ENCODE assay signal across 1 cellular context in the genomic region with DNA sequence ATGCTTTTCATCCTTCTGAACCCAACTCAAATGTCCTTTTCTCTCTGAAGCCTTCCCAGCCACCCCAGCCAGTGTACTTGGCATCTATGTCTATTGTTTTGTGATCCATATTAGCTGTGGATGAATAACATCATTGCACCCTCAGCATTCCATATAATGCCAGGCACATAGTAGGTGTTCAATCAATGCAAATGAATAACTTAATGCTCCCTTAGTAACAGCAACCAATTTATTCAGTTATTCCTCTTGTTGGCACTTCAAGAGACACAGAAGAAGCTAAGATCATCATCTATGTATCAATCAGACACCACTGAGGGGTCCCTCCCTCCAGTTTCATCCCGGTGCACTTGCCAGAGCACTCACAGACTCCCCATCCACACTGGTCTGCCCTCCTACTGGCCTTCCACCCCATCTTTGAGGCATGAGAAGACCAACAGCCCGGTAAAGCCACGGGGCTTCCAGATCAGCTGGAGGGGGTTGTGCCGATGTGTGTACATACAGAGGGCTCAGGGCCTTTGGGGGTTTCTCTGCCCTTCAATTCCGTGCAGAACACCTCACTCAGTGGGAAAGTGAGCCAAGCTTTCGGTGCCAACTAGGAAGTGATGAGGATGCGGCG.
TF ChIP-seq lines count a peak whose summit lies in the region.

No MANE protein-coding gene starts in this region.

TF ChIP-seq in K562, 482 proteins besides CTCF, POLR2A, EP300 and RAD21 (continues in another document):
- TF ChIP-seq, protein P1, sequence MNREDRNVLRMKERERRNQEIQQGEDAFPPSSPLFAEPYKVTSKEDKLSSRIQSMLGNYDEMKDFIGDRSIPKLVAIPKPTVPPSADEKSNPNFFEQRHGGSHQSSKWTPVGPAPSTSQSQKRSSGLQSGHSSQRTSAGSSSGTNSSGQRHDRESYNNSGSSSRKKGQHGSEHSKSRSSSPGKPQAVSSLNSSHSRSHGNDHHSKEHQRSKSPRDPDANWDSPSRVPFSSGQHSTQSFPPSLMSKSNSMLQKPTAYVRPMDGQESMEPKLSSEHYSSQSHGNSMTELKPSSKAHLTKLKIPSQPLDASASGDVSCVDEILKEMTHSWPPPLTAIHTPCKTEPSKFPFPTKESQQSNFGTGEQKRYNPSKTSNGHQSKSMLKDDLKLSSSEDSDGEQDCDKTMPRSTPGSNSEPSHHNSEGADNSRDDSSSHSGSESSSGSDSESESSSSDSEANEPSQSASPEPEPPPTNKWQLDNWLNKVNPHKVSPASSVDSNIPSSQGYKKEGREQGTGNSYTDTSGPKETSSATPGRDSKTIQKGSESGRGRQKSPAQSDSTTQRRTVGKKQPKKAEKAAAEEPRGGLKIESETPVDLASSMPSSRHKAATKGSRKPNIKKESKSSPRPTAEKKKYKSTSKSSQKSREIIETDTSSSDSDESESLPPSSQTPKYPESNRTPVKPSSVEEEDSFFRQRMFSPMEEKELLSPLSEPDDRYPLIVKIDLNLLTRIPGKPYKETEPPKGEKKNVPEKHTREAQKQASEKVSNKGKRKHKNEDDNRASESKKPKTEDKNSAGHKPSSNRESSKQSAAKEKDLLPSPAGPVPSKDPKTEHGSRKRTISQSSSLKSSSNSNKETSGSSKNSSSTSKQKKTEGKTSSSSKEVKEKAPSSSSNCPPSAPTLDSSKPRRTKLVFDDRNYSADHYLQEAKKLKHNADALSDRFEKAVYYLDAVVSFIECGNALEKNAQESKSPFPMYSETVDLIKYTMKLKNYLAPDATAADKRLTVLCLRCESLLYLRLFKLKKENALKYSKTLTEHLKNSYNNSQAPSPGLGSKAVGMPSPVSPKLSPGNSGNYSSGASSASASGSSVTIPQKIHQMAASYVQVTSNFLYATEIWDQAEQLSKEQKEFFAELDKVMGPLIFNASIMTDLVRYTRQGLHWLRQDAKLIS (CRISPR knock-in tag; IDR thresholded peaks at IDR 0.05), result 0 out of 2 replicates have a peak, but pooled peaks have one; percentile 11
- TF ChIP-seq, protein P2, sequence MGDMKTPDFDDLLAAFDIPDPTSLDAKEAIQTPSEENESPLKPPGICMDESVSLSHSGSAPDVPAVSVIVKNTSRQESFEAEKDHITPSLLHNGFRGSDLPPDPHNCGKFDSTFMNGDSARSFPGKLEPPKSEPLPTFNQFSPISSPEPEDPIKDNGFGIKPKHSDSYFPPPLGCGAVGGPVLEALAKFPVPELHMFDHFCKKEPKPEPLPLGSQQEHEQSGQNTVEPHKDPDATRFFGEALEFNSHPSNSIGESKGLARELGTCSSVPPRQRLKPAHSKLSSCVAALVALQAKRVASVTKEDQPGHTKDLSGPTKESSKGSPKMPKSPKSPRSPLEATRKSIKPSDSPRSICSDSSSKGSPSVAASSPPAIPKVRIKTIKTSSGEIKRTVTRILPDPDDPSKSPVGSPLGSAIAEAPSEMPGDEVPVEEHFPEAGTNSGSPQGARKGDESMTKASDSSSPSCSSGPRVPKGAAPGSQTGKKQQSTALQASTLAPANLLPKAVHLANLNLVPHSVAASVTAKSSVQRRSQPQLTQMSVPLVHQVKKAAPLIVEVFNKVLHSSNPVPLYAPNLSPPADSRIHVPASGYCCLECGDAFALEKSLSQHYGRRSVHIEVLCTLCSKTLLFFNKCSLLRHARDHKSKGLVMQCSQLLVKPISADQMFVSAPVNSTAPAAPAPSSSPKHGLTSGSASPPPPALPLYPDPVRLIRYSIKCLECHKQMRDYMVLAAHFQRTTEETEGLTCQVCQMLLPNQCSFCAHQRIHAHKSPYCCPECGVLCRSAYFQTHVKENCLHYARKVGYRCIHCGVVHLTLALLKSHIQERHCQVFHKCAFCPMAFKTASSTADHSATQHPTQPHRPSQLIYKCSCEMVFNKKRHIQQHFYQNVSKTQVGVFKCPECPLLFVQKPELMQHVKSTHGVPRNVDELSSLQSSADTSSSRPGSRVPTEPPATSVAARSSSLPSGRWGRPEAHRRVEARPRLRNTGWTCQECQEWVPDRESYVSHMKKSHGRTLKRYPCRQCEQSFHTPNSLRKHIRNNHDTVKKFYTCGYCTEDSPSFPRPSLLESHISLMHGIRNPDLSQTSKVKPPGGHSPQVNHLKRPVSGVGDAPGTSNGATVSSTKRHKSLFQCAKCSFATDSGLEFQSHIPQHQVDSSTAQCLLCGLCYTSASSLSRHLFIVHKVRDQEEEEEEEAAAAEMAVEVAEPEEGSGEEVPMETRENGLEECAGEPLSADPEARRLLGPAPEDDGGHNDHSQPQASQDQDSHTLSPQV (IDR thresholded peaks at IDR 0.05), result no peak
- TF ChIP-seq IFI16 (CRISPR knock-in tag; IDR thresholded peaks at IDR 0.05), result no peak
- TF ChIP-seq, protein P3, sequence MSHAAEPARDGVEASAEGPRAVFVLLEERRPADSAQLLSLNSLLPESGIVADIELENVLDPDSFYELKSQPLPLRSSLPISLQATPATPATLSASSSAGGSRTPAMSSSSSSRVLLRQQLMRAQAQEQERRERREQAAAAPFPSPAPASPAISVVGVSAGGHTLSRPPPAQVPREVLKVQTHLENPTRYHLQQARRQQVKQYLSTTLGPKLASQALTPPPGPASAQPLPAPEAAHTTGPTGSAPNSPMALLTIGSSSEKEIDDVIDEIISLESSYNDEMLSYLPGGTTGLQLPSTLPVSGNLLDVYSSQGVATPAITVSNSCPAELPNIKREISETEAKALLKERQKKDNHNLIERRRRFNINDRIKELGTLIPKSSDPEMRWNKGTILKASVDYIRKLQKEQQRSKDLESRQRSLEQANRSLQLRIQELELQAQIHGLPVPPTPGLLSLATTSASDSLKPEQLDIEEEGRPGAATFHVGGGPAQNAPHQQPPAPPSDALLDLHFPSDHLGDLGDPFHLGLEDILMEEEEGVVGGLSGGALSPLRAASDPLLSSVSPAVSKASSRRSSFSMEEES (CRISPR knock-in tag; IDR thresholded peaks at IDR 0.05), result no peak
- TF ChIP-seq, protein P4, sequence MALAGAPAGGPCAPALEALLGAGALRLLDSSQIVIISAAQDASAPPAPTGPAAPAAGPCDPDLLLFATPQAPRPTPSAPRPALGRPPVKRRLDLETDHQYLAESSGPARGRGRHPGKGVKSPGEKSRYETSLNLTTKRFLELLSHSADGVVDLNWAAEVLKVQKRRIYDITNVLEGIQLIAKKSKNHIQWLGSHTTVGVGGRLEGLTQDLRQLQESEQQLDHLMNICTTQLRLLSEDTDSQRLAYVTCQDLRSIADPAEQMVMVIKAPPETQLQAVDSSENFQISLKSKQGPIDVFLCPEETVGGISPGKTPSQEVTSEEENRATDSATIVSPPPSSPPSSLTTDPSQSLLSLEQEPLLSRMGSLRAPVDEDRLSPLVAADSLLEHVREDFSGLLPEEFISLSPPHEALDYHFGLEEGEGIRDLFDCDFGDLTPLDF (CRISPR knock-in tag; IDR thresholded peaks at IDR 0.05), result 0 out of 2 replicates have a peak, but pooled peaks have one; percentile 38
- TF ChIP-seq, protein P5, sequence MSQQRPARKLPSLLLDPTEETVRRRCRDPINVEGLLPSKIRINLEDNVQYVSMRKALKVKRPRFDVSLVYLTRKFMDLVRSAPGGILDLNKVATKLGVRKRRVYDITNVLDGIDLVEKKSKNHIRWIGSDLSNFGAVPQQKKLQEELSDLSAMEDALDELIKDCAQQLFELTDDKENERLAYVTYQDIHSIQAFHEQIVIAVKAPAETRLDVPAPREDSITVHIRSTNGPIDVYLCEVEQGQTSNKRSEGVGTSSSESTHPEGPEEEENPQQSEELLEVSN (IDR thresholded peaks at IDR 0.05; ENCODE audit: borderline replicate concordance in 1 of 2, extremely low read depth in 1 of 2, insufficient read depth in 1 of 2, insufficient read length in 1 of 2, low read depth in 1 of 2, low read length in 1 of 2, poor library complexity in 1 of 2, severe bottlenecking in 1 of 2), result peak in 1 of 2 experiments; percentile 5
- TF ChIP-seq, protein P6, sequence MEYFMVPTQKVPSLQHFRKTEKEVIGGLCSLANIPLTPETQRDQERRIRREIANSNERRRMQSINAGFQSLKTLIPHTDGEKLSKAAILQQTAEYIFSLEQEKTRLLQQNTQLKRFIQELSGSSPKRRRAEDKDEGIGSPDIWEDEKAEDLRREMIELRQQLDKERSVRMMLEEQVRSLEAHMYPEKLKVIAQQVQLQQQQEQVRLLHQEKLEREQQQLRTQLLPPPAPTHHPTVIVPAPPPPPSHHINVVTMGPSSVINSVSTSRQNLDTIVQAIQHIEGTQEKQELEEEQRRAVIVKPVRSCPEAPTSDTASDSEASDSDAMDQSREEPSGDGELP (CRISPR knock-in tag; IDR thresholded peaks at IDR 0.05; ENCODE audit: borderline replicate concordance), result peak; percentile 83
- TF ChIP-seq DACH1 (IDR thresholded peaks at IDR 0.05; ENCODE audit: partially characterized antibody), result peak; percentile 50
- TF ChIP-seq, protein P7, sequence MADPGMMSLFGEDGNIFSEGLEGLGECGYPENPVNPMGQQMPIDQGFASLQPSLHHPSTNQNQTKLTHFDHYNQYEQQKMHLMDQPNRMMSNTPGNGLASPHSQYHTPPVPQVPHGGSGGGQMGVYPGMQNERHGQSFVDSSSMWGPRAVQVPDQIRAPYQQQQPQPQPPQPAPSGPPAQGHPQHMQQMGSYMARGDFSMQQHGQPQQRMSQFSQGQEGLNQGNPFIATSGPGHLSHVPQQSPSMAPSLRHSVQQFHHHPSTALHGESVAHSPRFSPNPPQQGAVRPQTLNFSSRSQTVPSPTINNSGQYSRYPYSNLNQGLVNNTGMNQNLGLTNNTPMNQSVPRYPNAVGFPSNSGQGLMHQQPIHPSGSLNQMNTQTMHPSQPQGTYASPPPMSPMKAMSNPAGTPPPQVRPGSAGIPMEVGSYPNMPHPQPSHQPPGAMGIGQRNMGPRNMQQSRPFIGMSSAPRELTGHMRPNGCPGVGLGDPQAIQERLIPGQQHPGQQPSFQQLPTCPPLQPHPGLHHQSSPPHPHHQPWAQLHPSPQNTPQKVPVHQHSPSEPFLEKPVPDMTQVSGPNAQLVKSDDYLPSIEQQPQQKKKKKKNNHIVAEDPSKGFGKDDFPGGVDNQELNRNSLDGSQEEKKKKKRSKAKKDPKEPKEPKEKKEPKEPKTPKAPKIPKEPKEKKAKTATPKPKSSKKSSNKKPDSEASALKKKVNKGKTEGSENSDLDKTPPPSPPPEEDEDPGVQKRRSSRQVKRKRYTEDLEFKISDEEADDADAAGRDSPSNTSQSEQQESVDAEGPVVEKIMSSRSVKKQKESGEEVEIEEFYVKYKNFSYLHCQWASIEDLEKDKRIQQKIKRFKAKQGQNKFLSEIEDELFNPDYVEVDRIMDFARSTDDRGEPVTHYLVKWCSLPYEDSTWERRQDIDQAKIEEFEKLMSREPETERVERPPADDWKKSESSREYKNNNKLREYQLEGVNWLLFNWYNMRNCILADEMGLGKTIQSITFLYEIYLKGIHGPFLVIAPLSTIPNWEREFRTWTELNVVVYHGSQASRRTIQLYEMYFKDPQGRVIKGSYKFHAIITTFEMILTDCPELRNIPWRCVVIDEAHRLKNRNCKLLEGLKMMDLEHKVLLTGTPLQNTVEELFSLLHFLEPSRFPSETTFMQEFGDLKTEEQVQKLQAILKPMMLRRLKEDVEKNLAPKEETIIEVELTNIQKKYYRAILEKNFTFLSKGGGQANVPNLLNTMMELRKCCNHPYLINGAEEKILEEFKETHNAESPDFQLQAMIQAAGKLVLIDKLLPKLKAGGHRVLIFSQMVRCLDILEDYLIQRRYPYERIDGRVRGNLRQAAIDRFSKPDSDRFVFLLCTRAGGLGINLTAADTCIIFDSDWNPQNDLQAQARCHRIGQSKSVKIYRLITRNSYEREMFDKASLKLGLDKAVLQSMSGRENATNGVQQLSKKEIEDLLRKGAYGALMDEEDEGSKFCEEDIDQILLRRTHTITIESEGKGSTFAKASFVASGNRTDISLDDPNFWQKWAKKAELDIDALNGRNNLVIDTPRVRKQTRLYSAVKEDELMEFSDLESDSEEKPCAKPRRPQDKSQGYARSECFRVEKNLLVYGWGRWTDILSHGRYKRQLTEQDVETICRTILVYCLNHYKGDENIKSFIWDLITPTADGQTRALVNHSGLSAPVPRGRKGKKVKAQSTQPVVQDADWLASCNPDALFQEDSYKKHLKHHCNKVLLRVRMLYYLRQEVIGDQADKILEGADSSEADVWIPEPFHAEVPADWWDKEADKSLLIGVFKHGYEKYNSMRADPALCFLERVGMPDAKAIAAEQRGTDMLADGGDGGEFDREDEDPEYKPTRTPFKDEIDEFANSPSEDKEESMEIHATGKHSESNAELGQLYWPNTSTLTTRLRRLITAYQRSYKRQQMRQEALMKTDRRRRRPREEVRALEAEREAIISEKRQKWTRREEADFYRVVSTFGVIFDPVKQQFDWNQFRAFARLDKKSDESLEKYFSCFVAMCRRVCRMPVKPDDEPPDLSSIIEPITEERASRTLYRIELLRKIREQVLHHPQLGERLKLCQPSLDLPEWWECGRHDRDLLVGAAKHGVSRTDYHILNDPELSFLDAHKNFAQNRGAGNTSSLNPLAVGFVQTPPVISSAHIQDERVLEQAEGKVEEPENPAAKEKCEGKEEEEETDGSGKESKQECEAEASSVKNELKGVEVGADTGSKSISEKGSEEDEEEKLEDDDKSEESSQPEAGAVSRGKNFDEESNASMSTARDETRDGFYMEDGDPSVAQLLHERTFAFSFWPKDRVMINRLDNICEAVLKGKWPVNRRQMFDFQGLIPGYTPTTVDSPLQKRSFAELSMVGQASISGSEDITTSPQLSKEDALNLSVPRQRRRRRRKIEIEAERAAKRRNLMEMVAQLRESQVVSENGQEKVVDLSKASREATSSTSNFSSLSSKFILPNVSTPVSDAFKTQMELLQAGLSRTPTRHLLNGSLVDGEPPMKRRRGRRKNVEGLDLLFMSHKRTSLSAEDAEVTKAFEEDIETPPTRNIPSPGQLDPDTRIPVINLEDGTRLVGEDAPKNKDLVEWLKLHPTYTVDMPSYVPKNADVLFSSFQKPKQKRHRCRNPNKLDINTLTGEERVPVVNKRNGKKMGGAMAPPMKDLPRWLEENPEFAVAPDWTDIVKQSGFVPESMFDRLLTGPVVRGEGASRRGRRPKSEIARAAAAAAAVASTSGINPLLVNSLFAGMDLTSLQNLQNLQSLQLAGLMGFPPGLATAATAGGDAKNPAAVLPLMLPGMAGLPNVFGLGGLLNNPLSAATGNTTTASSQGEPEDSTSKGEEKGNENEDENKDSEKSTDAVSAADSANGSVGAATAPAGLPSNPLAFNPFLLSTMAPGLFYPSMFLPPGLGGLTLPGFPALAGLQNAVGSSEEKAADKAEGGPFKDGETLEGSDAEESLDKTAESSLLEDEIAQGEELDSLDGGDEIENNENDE (IDR thresholded peaks at IDR 0.05; ENCODE audit: low read depth, low read length), result no peak
- no peak for TF ChIP-seq CBX1 (IDR thresholded peaks at IDR 0.05; ENCODE audit: low read depth)
- 0 out of 2 replicates have a peak, but pooled peaks have one; percentile 20 for TF ChIP-seq MIER1 (IDR thresholded peaks at IDR 0.05; ENCODE audit: low read depth)
- TF ChIP-seq, protein P8, sequence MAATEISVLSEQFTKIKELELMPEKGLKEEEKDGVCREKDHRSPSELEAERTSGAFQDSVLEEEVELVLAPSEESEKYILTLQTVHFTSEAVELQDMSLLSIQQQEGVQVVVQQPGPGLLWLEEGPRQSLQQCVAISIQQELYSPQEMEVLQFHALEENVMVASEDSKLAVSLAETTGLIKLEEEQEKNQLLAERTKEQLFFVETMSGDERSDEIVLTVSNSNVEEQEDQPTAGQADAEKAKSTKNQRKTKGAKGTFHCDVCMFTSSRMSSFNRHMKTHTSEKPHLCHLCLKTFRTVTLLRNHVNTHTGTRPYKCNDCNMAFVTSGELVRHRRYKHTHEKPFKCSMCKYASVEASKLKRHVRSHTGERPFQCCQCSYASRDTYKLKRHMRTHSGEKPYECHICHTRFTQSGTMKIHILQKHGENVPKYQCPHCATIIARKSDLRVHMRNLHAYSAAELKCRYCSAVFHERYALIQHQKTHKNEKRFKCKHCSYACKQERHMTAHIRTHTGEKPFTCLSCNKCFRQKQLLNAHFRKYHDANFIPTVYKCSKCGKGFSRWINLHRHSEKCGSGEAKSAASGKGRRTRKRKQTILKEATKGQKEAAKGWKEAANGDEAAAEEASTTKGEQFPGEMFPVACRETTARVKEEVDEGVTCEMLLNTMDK (IDR thresholded peaks at IDR 0.05; ENCODE audit: borderline replicate concordance, insufficient read depth, low read depth, low read length, poor library complexity, severe bottlenecking), result no peak
- TF ChIP-seq ZBED1 (IDR thresholded peaks at IDR 0.05), result no peak
- TF ChIP-seq ZKSCAN1 (IDR thresholded peaks at IDR 0.05; ENCODE audit: low read depth, low read length), result peak; percentile 91
